ENCODE assay signal across 1 cellular context in the genomic region with DNA sequence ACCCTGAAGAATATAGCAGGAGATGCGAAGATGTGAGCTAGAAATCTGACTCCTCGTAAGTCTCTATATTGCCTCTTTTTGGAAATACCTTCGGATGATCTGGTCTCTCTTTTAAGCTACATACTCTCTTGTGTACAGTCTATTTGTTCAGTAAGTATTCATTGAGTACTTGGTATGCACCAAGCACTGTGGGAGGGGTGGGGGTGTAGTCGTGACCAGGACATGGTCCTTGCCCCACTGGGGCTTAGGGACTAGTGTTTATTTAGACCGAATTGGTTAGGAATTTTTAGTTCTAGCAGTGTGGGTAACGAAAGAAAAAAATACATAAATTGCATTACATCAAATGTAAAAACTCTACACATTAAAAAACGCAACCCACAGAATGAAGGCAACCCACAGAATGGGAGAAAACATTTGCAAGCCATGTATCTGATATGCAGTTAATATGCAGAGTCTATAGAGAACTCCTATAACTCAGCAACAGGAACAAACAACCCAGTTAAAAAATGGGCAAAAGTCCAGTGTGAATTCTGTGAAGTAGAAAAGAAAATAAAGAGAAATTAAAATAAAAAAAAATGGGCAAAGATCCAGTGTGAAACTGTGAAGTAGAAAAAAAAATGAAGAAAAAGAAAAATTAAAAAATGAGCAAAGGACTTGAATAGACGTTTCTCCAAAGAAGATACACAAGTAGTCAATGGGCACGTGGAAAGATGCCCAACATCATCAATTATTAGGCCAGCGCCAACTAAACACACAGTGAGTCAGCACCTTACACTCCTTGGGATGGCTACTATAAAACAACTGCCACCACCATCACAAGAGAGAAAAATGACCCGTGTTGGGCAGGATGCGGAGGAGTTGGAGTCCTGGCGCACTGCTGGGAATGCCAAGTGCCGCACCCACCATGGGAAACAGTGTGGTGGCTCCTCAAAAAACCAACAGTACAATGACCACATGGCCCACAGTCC.
TF ChIP-seq lines count a peak whose summit lies in the region.

No MANE protein-coding gene starts in this region.

TF ChIP-seq in endothelial cell of umbilical vein, 7 proteins besides CTCF, POLR2A, EP300 and RAD21 (continued from another document):
- TF ChIP-seq JUN (IDR thresholded peaks at IDR 0.05; ENCODE audit: borderline replicate concordance, insufficient read depth, insufficient read length, low read depth): no peak
- TF ChIP-seq, protein P1, sequence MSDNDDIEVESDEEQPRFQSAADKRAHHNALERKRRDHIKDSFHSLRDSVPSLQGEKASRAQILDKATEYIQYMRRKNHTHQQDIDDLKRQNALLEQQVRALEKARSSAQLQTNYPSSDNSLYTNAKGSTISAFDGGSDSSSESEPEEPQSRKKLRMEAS (IDR thresholded peaks at IDR 0.05; ENCODE audit: insufficient read depth, insufficient read length): no peak
